Comparison of ENCODE assay signal across 31 cellular contexts in genomic region chr14:63673882-63674497, GRCh38.
"Had no signal": no experiment of that assay in that cellular context is flagged by ENCODE, and none has a peak within 500 bp of the region (broad histone marks: within the 10 kb centered on the region; RNA-seq: fewer than 3 reads in every experiment).

No MANE protein-coding gene starts in this region.

- H3K36me3 Mint-ChIP-seq: natural killer cell, neural progenitor cell had no signal

- H3K27me3 Mint-ChIP-seq: activated naive CD4-positive, alpha-beta T cell treated with anti-CD3 and anti-CD28 coated beads, Interleukin-2, amount 10 ng/mL, durations not matched to agents 7 days and 5 days; central memory CD8-positive, alpha-beta T cell had no signal

- DNase-seq: activated CD4-positive, alpha-beta T cell treated with anti-CD3 and anti-CD28 coated beads for 48 hours; activated CD4-positive, alpha-beta T cell treated with anti-CD3 and anti-CD28 coated beads, Interleukin-2, amount 50 U/mL, for 48 hours; activated CD8-positive, alpha-beta memory T cell treated with anti-CD3 and anti-CD28 coated beads for 24 hours; activated effector memory CD4-positive, alpha-beta T cell treated with anti-CD3 and anti-CD28 coated beads, Interleukin-2, amount 50 U/mL, for 16 hours; activated naive CD4-positive, alpha-beta T cell treated with anti-CD3 and anti-CD28 coated beads, Interleukin-2, amount 10 ng/mL, durations not matched to agents 7 days and 5 days; amygdala; colonic mucosa; effector memory CD4-positive, alpha-beta T cell; erythroblast; hippocampal formation; lower lobe of right lung; mesenchymal stem cell; natural killer cell; right cardiac atrium; stimulated activated CD4-positive, alpha-beta T cell treated with anti-CD3 and anti-CD28 coated beads, Interleukin-15, amount 100 ng/mL, for 24 hours; stimulated activated CD4-positive, alpha-beta T cell treated with anti-CD3 and anti-CD28 coated beads, Interleukin-2, amount 100 ng/mL, for 24 hours; stimulated activated naive CD4-positive, alpha-beta T cell treated with Interleukin-2 at 50 U/mL for 16 hours; T-helper 9 cell; transverse colon; uterus had no signal

- H3K4me3 ChIP-seq: colonic mucosa, gastroesophageal sphincter, lower lobe of right lung, neural progenitor cell, transverse colon, uterus had no signal

- ATAC-seq: activated CD4-positive, CD25-positive, alpha-beta regulatory T cell treated with anti-CD3 and anti-CD28 coated beads, Interleukin-2, amount 50 U/mL, for 24 hours; gastroesophageal sphincter; left lobe of liver; lower lobe of right lung; natural killer cell; right cardiac atrium had no signal

- H3K4me3 Mint-ChIP-seq: activated naive CD4-positive, alpha-beta T cell treated with anti-CD3 and anti-CD28 coated beads, Interleukin-2, amount 10 ng/mL, durations not matched to agents 7 days and 5 days; activated T-helper 1 cell treated with anti-CD3 and anti-CD28 coated beads, Interleukin-12 subunit alpha, Interleukin-12 subunit beta, Interleukin-2, Interleukin-4 antibody, amounts not matched to agents 30 ng/mL and 10 ng/mL and 1 ng/mL, durations not matched to agents 14 hours and 24 hours and 36 hours; central memory CD8-positive, alpha-beta T cell; natural killer cell; neural progenitor cell; T-helper 1 cell treated with Interleukin-12 subunit alpha and Interleukin-12 subunit beta and Interleukin-4 antibody, amounts not matched to agents 30 μg/mL and 1 μg/mL, for 36 hours had no signal

- H3K36me3 ChIP-seq: colonic mucosa, neural progenitor cell, transverse colon, uterus had no signal

- H3K27me3 ChIP-seq: colonic mucosa, gastroesophageal sphincter, neural progenitor cell, transverse colon, uterus had no signal

- H3K4me1 ChIP-seq: colonic mucosa, gastroesophageal sphincter, lower lobe of right lung, neural progenitor cell, uterus had no signal

- H3K9me3 Mint-ChIP-seq: activated naive CD4-positive, alpha-beta T cell treated with anti-CD3 and anti-CD28 coated beads, Interleukin-2, amount 10 ng/mL, durations not matched to agents 7 days and 5 days; activated T-helper 1 cell treated with anti-CD3 and anti-CD28 coated beads, Interleukin-12 subunit alpha, Interleukin-12 subunit beta, Interleukin-2, Interleukin-4 antibody, amounts not matched to agents 30 ng/mL and 10 ng/mL and 1 ng/mL, durations not matched to agents 14 hours and 24 hours and 36 hours; central memory CD8-positive, alpha-beta T cell; natural killer cell; neural progenitor cell; T-helper 1 cell treated with Interleukin-12 subunit alpha and Interleukin-12 subunit beta and Interleukin-4 antibody, amounts not matched to agents 30 μg/mL and 1 μg/mL, for 36 hours had no signal

- H3K27ac Mint-ChIP-seq: activated naive CD4-positive, alpha-beta T cell treated with anti-CD3 and anti-CD28 coated beads, Interleukin-2, amount 10 ng/mL, durations not matched to agents 7 days and 5 days; activated T-helper 1 cell treated with anti-CD3 and anti-CD28 coated beads, Interleukin-12 subunit alpha, Interleukin-12 subunit beta, Interleukin-2, Interleukin-4 antibody, amounts not matched to agents 30 ng/mL and 10 ng/mL and 1 ng/mL, durations not matched to agents 14 hours and 24 hours and 36 hours; natural killer cell; neural progenitor cell; T-helper 1 cell treated with Interleukin-12 subunit alpha and Interleukin-12 subunit beta and Interleukin-4 antibody, amounts not matched to agents 30 μg/mL and 1 μg/mL, for 36 hours had no signal

- H3K27ac ChIP-seq: colonic mucosa, gastroesophageal sphincter, lower lobe of right lung, neural progenitor cell, transverse colon, uterus, VCaP had no signal

- H3K9me3 ChIP-seq: colonic mucosa, gastroesophageal sphincter, lower lobe of right lung, transverse colon, uterus had no signal

- H3K4me1 Mint-ChIP-seq: activated naive CD4-positive, alpha-beta T cell treated with anti-CD3 and anti-CD28 coated beads, Interleukin-2, amount 10 ng/mL, durations not matched to agents 7 days and 5 days; central memory CD8-positive, alpha-beta T cell; natural killer cell had no signal

- FAIRE-seq: bronchial epithelial cell, keratinocyte, TTC549 had no signal
